In genomic region chr1:68003626-68004025, GRCh38 we compare ENCODE assay signal across 9 cellular contexts. TPM values are rescaled to one million over a fixed set of nuclear protein-coding genes. Genes with fewer than 3 reads are reported as not detected.
"Had no signal": no experiment of that assay in that cellular context is flagged by ENCODE, and none has a peak within 500 bp of the region (broad histone marks: within the 10 kb centered on the region; RNA-seq: fewer than 3 reads in every experiment).

No MANE protein-coding gene starts in this region.

RNA-seq across cellular contexts. Expression of gene DIRAS3, which starts 46.8 kb away (rescaled TPM):
- total RNA-seq: activated B cell treated with CpG ODN at 0.5 μM for 24 hours; activated CD4-positive, alpha-beta memory T cell treated with anti-CD3 and anti-CD28 coated beads for 36 hours; activated CD4-positive, alpha-beta memory T cell treated with anti-CD3 and anti-CD28 coated beads, Interleukin-2, amount 10 ng/mL, durations not matched to agents 7 days and 5 days; activated CD4-positive, alpha-beta T cell treated with anti-CD3 and anti-CD28 coated beads, Interleukin-2, amount 10 ng/mL, durations not matched to agents 24 days and 14 days; activated CD4-positive, alpha-beta T cell treated with anti-CD3 and anti-CD28 coated beads, Interleukin-2, amount 10 ng/mL, durations not matched to agents 7 days and 5 days; activated CD8-positive, alpha-beta T cell treated with anti-CD3 and anti-CD28 coated beads, Interleukin-2, amount 10 ng/mL, durations not matched to agents 7 days and 5 days; T-helper 1 cell treated with Interleukin-12 subunit alpha and Interleukin-12 subunit beta and Interleukin-4 antibody, amounts not matched to agents 30 ng/mL and 1 ng/mL, for 36 hours; T-helper 17 cell; T-helper 2 cell treated with Interferon-gamma antibody and Interleukin-4, amounts not matched to agents 100 ng/mL and 5 ng/mL, for 36 hours had no signal
